19 cellular contexts compared by ENCODE assay signal in the genomic region with DNA sequence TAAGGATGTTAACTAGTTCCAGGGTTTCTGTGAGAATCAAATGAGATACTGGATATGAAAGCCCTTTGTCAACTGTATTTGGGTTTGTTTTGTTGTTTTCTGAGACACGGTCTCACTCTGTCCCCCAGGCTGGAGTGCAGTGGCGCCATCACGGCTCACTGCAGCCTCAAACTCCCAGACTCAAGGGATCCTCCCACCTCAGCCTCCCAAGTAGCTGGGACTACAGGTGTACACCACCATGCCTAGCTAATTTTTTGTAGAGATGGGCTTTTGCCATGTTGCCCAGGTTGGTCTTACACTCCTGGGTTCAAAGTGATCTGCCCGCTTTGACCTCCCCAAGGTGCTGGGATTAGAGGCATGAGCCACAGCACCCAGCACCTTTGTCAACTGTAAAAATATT. TPM values are rescaled to one million over a fixed set of nuclear protein-coding genes. Genes with fewer than 3 reads are reported as not detected.
DNase-seq lines count a peak whose midpoint lies in the region; ATAC-seq lines count a peak whose summit lies in the region.
"Had no signal": no experiment of that assay in that cellular context is flagged by ENCODE, and none has a peak within 500 bp of the region (broad histone marks: within the 10 kb centered on the region; RNA-seq: fewer than 3 reads in every experiment).

No MANE protein-coding gene starts in this region.

- peaks cover 63% of the 10 kb centered on the region for H3K4me1 Mint-ChIP-seq in T-helper 1 cell treated with Interleukin-12 subunit alpha and Interleukin-12 subunit beta and Interleukin-4 antibody, amounts not matched to agents 30 μg/mL and 1 μg/mL, for 36 hours (ENCODE audit: low read depth)
- H3K4me1 Mint-ChIP-seq in activated naive CD8-positive, alpha-beta T cell treated with anti-CD3 and anti-CD28 coated beads for 36 hours, result peaks cover 73% of the 10 kb centered on the region
- peaks cover 84% of the 10 kb centered on the region for H3K4me1 Mint-ChIP-seq in stimulated activated effector memory CD8-positive, alpha-beta T cell treated with anti-CD3 and anti-CD28 coated beads, Interleukin-12 subunit alpha, Interleukin-12 subunit beta, amount 100 ng/mL, for 72 hours

- DNase-seq in T-helper 1 cell, result no peak
- no peak for DNase-seq in activated naive CD8-positive, alpha-beta T cell treated with anti-CD3 and anti-CD28 coated beads for 36 hours
- DNase-seq in stimulated activated effector memory CD8-positive, alpha-beta T cell treated with anti-CD3 and anti-CD28 coated beads, Interleukin-12 subunit alpha, Interleukin-12 subunit beta, amount 100 ng/mL, for 72 hours (ENCODE audit: low spot score in 2 of 2), result no peak
- no peak for DNase-seq in AG08396 (ENCODE audit: low spot score)
- DNase-seq in SJCRH30, result no peak
- no peak for DNase-seq in SW 1271 (lab: John Stamatoyannopoulos, UW)
- DNase-seq: activated CD4-positive, alpha-beta T cell treated with anti-CD3 and anti-CD28 coated beads for 48 hours; Caco-2; erythroblast; heart right ventricle; NCI-H1105; NCI-H226; PC-3; substantia nigra had no signal

- H3K4me3 ChIP-seq in SJCRH30, result no peak overlapping the region

- peaks cover 55% of the 10 kb centered on the region for H3K36me3 ChIP-seq in KOPT-K1 (ENCODE audit: insufficient read depth, low read length)
- peaks cover 4% of the 10 kb centered on the region for H3K36me3 ChIP-seq in SJCRH30

- no peaks in the 10 kb centered on the region for H3K9me3 Mint-ChIP-seq in T-helper 1 cell treated with Interleukin-12 subunit alpha and Interleukin-12 subunit beta and Interleukin-4 antibody, amounts not matched to agents 30 μg/mL and 1 μg/mL, for 36 hours
- peaks cover 2% of the 10 kb centered on the region for H3K9me3 Mint-ChIP-seq in activated naive CD8-positive, alpha-beta T cell treated with anti-CD3 and anti-CD28 coated beads for 36 hours
- H3K9me3 Mint-ChIP-seq in stimulated activated effector memory CD8-positive, alpha-beta T cell treated with anti-CD3 and anti-CD28 coated beads, Interleukin-12 subunit alpha, Interleukin-12 subunit beta, amount 100 ng/mL, for 72 hours, result no peaks in the 10 kb centered on the region

- peaks cover 6% of the 10 kb centered on the region; the same call in 1 of the 2 replicates for H3K4me1 ChIP-seq in SJCRH30

- peak overlapping the region; percentile 99 for H3K27ac ChIP-seq in KOPT-K1 (ENCODE audit: low read depth, low read length, poor library complexity, severe bottlenecking)
- H3K27ac ChIP-seq in SJCRH30, result no peak overlapping the region
- H3K27ac ChIP-seq: 22Rv1 had no signal

- H3K4me3 Mint-ChIP-seq in T-helper 1 cell treated with Interleukin-12 subunit alpha and Interleukin-12 subunit beta and Interleukin-4 antibody, amounts not matched to agents 30 μg/mL and 1 μg/mL, for 36 hours, result peak overlapping the region; percentile 99
- peak overlapping the region; percentile 100 for H3K4me3 Mint-ChIP-seq in activated naive CD8-positive, alpha-beta T cell treated with anti-CD3 and anti-CD28 coated beads for 36 hours
- H3K4me3 Mint-ChIP-seq in stimulated activated effector memory CD8-positive, alpha-beta T cell treated with anti-CD3 and anti-CD28 coated beads, Interleukin-12 subunit alpha, Interleukin-12 subunit beta, amount 100 ng/mL, for 72 hours, result peak overlapping the region; percentile 100

- no peaks in the 10 kb centered on the region for H3K27me3 Mint-ChIP-seq in T-helper 1 cell treated with Interleukin-12 subunit alpha and Interleukin-12 subunit beta and Interleukin-4 antibody, amounts not matched to agents 30 μg/mL and 1 μg/mL, for 36 hours (ENCODE audit: low read depth)
- H3K27me3 Mint-ChIP-seq in activated naive CD8-positive, alpha-beta T cell treated with anti-CD3 and anti-CD28 coated beads for 36 hours, result no peaks in the 10 kb centered on the region

- H3K27ac Mint-ChIP-seq in T-helper 1 cell treated with Interleukin-12 subunit alpha and Interleukin-12 subunit beta and Interleukin-4 antibody, amounts not matched to agents 30 μg/mL and 1 μg/mL, for 36 hours, result peak overlapping the region; percentile 94
- H3K27ac Mint-ChIP-seq in activated naive CD8-positive, alpha-beta T cell treated with anti-CD3 and anti-CD28 coated beads for 36 hours, result peak overlapping the region; percentile 100
- peak overlapping the region; percentile 100 for H3K27ac Mint-ChIP-seq in stimulated activated effector memory CD8-positive, alpha-beta T cell treated with anti-CD3 and anti-CD28 coated beads, Interleukin-12 subunit alpha, Interleukin-12 subunit beta, amount 100 ng/mL, for 72 hours

- no peaks in the 10 kb centered on the region for H3K9me3 ChIP-seq in KOPT-K1 (ENCODE audit: insufficient read depth, low read length, poor library complexity, severe bottlenecking)
- no peaks in the 10 kb centered on the region for H3K9me3 ChIP-seq in SJCRH30 (replicated peaks)
- H3K9me3 ChIP-seq: Caco-2, heart right ventricle had no signal

- no peak for ATAC-seq in stimulated activated effector memory CD8-positive, alpha-beta T cell treated with anti-CD3 and anti-CD28 coated beads, Interleukin-12 subunit alpha, Interleukin-12 subunit beta, amount 100 ng/mL, for 72 hours
- ATAC-seq: heart right ventricle, left colon, sciatic nerve had no signal

- no peaks in the 10 kb centered on the region for H3K27me3 ChIP-seq in SJCRH30

- H3K36me3 Mint-ChIP-seq in T-helper 1 cell treated with Interleukin-12 subunit alpha and Interleukin-12 subunit beta and Interleukin-4 antibody, amounts not matched to agents 30 μg/mL and 1 μg/mL, for 36 hours (ENCODE audit: low read depth), result peaks cover 80% of the 10 kb centered on the region
- peaks cover 89% of the 10 kb centered on the region for H3K36me3 Mint-ChIP-seq in activated naive CD8-positive, alpha-beta T cell treated with anti-CD3 and anti-CD28 coated beads for 36 hours
- peaks cover 100% of the 10 kb centered on the region for H3K36me3 Mint-ChIP-seq in stimulated activated effector memory CD8-positive, alpha-beta T cell treated with anti-CD3 and anti-CD28 coated beads, Interleukin-12 subunit alpha, Interleukin-12 subunit beta, amount 100 ng/mL, for 72 hours

RNA-seq across cellular contexts. Expression of a gene that starts 8.9 kb away (rescaled TPM):
- 100 to 1,000 TPM; 136 to 139 TPM for total RNA-seq in activated naive CD8-positive, alpha-beta T cell treated with anti-CD3 and anti-CD28 coated beads for 36 hours
- 61.2 and 61.3 TPM in 2 replicates for total RNA-seq in SJCRH30 (2014; rRNA removed; shearing (Covaris generic))

RNA-seq across cellular contexts. Expression of a gene that starts 14.5 kb away (rescaled TPM):
- 10 to 100 TPM; 13.7 to 15.4 TPM for total RNA-seq in activated naive CD8-positive, alpha-beta T cell treated with anti-CD3 and anti-CD28 coated beads for 36 hours
- total RNA-seq in SJCRH30 (2014; rRNA removed; shearing (Covaris generic)), result 0.53 and 0.58 TPM in 2 replicates
